ENCODE assay signal across 8 cellular contexts in genomic region chr18:9914584-9915290, GRCh38. TPM values are rescaled to one million over a fixed set of nuclear protein-coding genes. Genes with fewer than 3 reads are reported as not detected.
DNase-seq lines count a peak whose midpoint lies in the region; ATAC-seq and TF ChIP-seq lines count a peak whose summit lies in the region.

No MANE protein-coding gene starts in this region.

- TF ChIP-seq CTCF in activated CD8-positive, alpha-beta T cell treated with anti-CD3 and anti-CD28 coated beads for 36 hours (IDR thresholded peaks at IDR 0.05) = no peak

- no peaks in the 10 kb centered on the region for H3K9me3 Mint-ChIP-seq in activated CD8-positive, alpha-beta T cell treated with anti-CD3 and anti-CD28 coated beads for 36 hours

- H3K27me3 Mint-ChIP-seq in activated CD8-positive, alpha-beta T cell treated with anti-CD3 and anti-CD28 coated beads for 36 hours = no peaks in the 10 kb centered on the region

- peak; percentile 44 for ATAC-seq in HG03045 (IDR thresholded peaks at IDR 0.05; ENCODE audit: unreplicated experiment)
- ATAC-seq in activated CD8-positive, alpha-beta T cell treated with anti-CD3 and anti-CD28 coated beads for 36 hours = peak; percentile 14

- peak; percentile 72 for DNase-seq in SIG-M5 treated with dmso at 0.1 percent for 504 hours (lab: John Stamatoyannopoulos, UW; ENCODE audit: unreplicated experiment)
- no peak for DNase-seq in SIG-M5 (lab: John Stamatoyannopoulos, UW)
- peak; percentile 94 for DNase-seq in NCI-H69 (lab: John Stamatoyannopoulos, UW)
- peak; percentile 86 for DNase-seq in activated CD8-positive, alpha-beta T cell treated with anti-CD3 and anti-CD28 coated beads for 36 hours
- peak; percentile 65 for DNase-seq in effector CD8-positive, alpha-beta T cell (lab: John Stamatoyannopoulos, UW)
- DNase-seq in mesenteric fat pad (ENCODE audit: low spot score) = peak; percentile 93
- peak; percentile 64 to 68 for DNase-seq in stimulated activated CD8-positive, alpha-beta memory T cell treated with anti-CD3 and anti-CD28 coated beads, Interleukin-15, amount 100 ng/mL, for 48 hours (ENCODE audit: low read depth in 2 of 2)

- intact Hi-C loops in activated CD8-positive, alpha-beta T cell treated with anti-CD3 and anti-CD28 coated beads for 36 hours (cut with micrococcal nuclease) = no loop called here

- H3K27ac Mint-ChIP-seq in activated CD8-positive, alpha-beta T cell treated with anti-CD3 and anti-CD28 coated beads for 36 hours = peak overlapping the region; percentile 91

- CTCF ChIA-PET in activated CD8-positive, alpha-beta T cell treated with anti-CD3 and anti-CD28 coated beads for 36 hours (lab: Charles Lee) = interaction anchor here (0.8 kb wide), 1 partner anchor 12 kb away, joined by 4 read pairs; no protein-coding TSS in a partner anchor

- peaks cover 22% of the 10 kb centered on the region for H3K4me1 Mint-ChIP-seq in activated CD8-positive, alpha-beta T cell treated with anti-CD3 and anti-CD28 coated beads for 36 hours (ENCODE audit: low read depth)

- H3K4me3 Mint-ChIP-seq in activated CD8-positive, alpha-beta T cell treated with anti-CD3 and anti-CD28 coated beads for 36 hours = peak overlapping the region; percentile 91

- peaks cover 4% of the 10 kb centered on the region for H3K36me3 Mint-ChIP-seq in activated CD8-positive, alpha-beta T cell treated with anti-CD3 and anti-CD28 coated beads for 36 hours (ENCODE audit: low read depth)

- POLR2A ChIA-PET in activated CD8-positive, alpha-beta T cell treated with anti-CD3 and anti-CD28 coated beads for 36 hours (lab: Charles Lee) = interaction anchor here (0.8 to 1.3 kb wide), 5 partner anchors 8 to 53 kb away, joined by 3 to 4 read pairs (median 3); no protein-coding TSS in a partner anchor

RNA-seq across cellular contexts. Expression of gene VAPA, which starts 0.9 kb away (rescaled TPM):
- total RNA-seq in activated CD8-positive, alpha-beta T cell treated with anti-CD3 and anti-CD28 coated beads for 36 hours = 100 to 1,000 TPM; 146 to 152 TPM
- total RNA-seq in mesenteric fat pad = 182 TPM

RNA-seq across cellular contexts. Expression of gene TXNDC2, which starts 29.0 kb away (rescaled TPM):
- not detected for total RNA-seq in activated CD8-positive, alpha-beta T cell treated with anti-CD3 and anti-CD28 coated beads for 36 hours
- total RNA-seq in mesenteric fat pad = 0.22 TPM
